20 cellular contexts compared by ENCODE assay signal in the genomic region with DNA sequence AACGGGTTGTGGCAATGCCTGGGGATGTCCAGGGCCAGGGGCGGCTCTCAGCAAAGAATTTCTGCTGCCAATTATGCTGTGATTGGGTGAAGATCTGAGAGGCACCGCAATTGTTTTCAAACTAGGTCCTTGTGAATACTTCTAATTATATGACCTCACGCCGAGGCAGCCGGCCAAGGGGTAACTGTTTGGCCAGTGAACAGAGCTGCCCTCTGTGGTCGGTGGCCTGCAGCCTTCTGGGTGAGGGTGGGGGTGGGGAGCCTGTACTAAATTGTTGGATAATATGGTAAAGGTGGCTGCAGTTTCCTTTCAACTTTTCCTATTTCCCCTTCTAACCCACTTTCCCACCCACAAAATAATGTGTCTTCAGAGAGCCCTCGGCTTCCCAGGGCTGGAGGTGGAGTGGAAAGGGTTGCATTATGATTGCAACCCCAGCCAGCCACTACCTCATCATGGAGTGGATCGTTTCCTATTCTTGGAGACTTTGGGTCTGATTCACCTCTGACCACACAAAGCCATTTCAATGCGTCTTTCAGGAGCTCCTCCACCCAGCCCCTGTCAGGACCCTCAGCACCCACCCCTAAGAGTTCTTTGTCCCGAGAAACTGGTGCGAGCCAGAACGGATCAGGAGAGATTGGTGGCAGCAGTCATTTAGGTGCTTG.
A peak's percentile ranks its signal among the peaks of the same experiment; 100 is the strongest.
DNase-seq lines count a peak whose midpoint lies in the region; ATAC-seq and TF ChIP-seq lines count a peak whose summit lies in the region.
"Had no signal": no experiment of that assay in that cellular context is flagged by ENCODE, and none has a peak within 500 bp of the region (broad histone marks: within the 10 kb centered on the region; RNA-seq: fewer than 3 reads in every experiment).

No MANE protein-coding gene starts in this region.

- no peaks in the 10 kb centered on the region for H3K36me3 Mint-ChIP-seq in stimulated activated naive B cell treated with anti-CD40 and anti-IgM and Interleukin-4, amounts not matched to agents 10 μg/mL and 1 μg/mL and 100 μg/mL, for 72 hours

- no peak overlapping the region for H3K27ac Mint-ChIP-seq in stimulated activated naive B cell treated with anti-CD40 and anti-IgM and Interleukin-4, amounts not matched to agents 10 μg/mL and 1 μg/mL and 100 μg/mL, for 72 hours
- H3K27ac Mint-ChIP-seq: activated CD4-positive, alpha-beta T cell treated with anti-CD3 and anti-CD28 coated beads for 36 hours; GM23338; stimulated activated naive CD8-positive, alpha-beta T cell treated with anti-CD3 and anti-CD28 coated beads, Interleukin-15, Interleukin-2, amounts not matched to agents 100 ng/mL and 50 ng/mL, for 24 hours had no signal

- peaks cover 23 to 37% of the 10 kb centered on the region in 2 donors for H3K4me1 Mint-ChIP-seq in stimulated activated naive B cell treated with anti-CD40 and anti-IgM and Interleukin-4, amounts not matched to agents 10 μg/mL and 1 μg/mL and 100 μg/mL, for 72 hours

- peaks cover 0 to 1% of the 10 kb centered on the region in 2 donors for H3K9me3 Mint-ChIP-seq in stimulated activated naive B cell treated with anti-CD40 and anti-IgM and Interleukin-4, amounts not matched to agents 10 μg/mL and 1 μg/mL and 100 μg/mL, for 72 hours
- H3K9me3 Mint-ChIP-seq: GM23338; stimulated activated naive CD8-positive, alpha-beta T cell treated with anti-CD3 and anti-CD28 coated beads, Interleukin-15, Interleukin-2, amounts not matched to agents 100 ng/mL and 50 ng/mL, for 24 hours had no signal

- DNase-seq in C1 segment of cervical spinal cord (lab: John Stamatoyannopoulos, UW) (peak in 11 of 14 donors; percentile 27 to 88 (median 75)), caudate nucleus (lab: John Stamatoyannopoulos, UW) (peak in 57 of 61 donors; percentile 34 to 96 (median 81)), hippocampal formation (lab: John Stamatoyannopoulos, UW) (peak; percentile 82 to 89), pons (ENCODE audit: low spot score) (peak; percentile 92), RWPE1 (ENCODE audit: low spot score) (no peak)
- no peak for DNase-seq in stimulated activated naive B cell treated with anti-CD40 and anti-IgM and Interleukin-4, amounts not matched to agents 10 μg/mL and 1 μg/mL and 100 μg/mL, for 72 hours
- DNase-seq: activated CD4-positive, alpha-beta T cell treated with anti-CD3 and anti-CD28 coated beads for 36 hours; activated T-cell treated with anti-CD3 and anti-CD28 coated beads for 4 hours; Calu3; dermis blood vessel endothelial cell; islet precursor cell; KG1; naive B cell; NCI-H1694; Peyer's patch; T-helper 1 cell had no signal

- no peak for TF ChIP-seq CTCF in RWPE1 (conservative IDR thresholded peaks at IDR 0.05; ENCODE audit: low read depth)

- POLR2A ChIA-PET in RWPE1 (lab: Yijun Ruan, JAX; ENCODE audit: low non-redundant PET) = no interaction called here

- CTCF ChIA-PET in RWPE1 (lab: Yijun Ruan, JAX) = no interaction called here

- H3K4me3 Mint-ChIP-seq in stimulated activated naive B cell treated with anti-CD40 and anti-IgM and Interleukin-4, amounts not matched to agents 10 μg/mL and 1 μg/mL and 100 μg/mL, for 72 hours = no peak overlapping the region
- H3K4me3 Mint-ChIP-seq: activated CD4-positive, alpha-beta T cell treated with anti-CD3 and anti-CD28 coated beads for 36 hours; GM23338; stimulated activated naive CD8-positive, alpha-beta T cell treated with anti-CD3 and anti-CD28 coated beads, Interleukin-15, Interleukin-2, amounts not matched to agents 100 ng/mL and 50 ng/mL, for 24 hours had no signal

- ATAC-seq in SK-N-SH treated with all-trans-retinoic acid at 6 μM for 48 hours (no peak), GM19452 (IDR thresholded peaks at IDR 0.05; ENCODE audit: unreplicated experiment) (no peak)
- no peak for ATAC-seq in stimulated activated naive B cell treated with anti-CD40 and anti-IgM and Interleukin-4, amounts not matched to agents 10 μg/mL and 1 μg/mL and 100 μg/mL, for 72 hours (replicated peaks)
- ATAC-seq: activated CD4-positive, alpha-beta T cell treated with anti-CD3 and anti-CD28 coated beads for 36 hours had no signal

- peaks cover 62 to 65% of the 10 kb centered on the region in 2 donors for H3K27me3 Mint-ChIP-seq in stimulated activated naive B cell treated with anti-CD40 and anti-IgM and Interleukin-4, amounts not matched to agents 10 μg/mL and 1 μg/mL and 100 μg/mL, for 72 hours

- H3K27ac ChIP-seq in caudate nucleus (ENCODE audit: low read depth, low read length) (peak overlapping the region; percentile 83), RWPE1 (no peak overlapping the region)
- H3K27ac ChIP-seq: Peyer's patch had no signal

TF ChIP-seq in SK-N-SH treated with all-trans-retinoic acid at 6 μM for 48 hours, 23 proteins besides CTCF, POLR2A, EP300 and RAD21:
- TF ChIP-seq ZNF8 (CRISPR knock-in tag; IDR thresholded peaks at IDR 0.05) = no peak
- no peak for TF ChIP-seq SNAI2 (CRISPR knock-in tag; IDR thresholded peaks at IDR 0.05)
- TF ChIP-seq TOX (CRISPR knock-in tag; IDR thresholded peaks at IDR 0.05; ENCODE audit: borderline replicate concordance) = no peak
- no peak for TF ChIP-seq BACH2 (CRISPR knock-in tag; IDR thresholded peaks at IDR 0.05; ENCODE audit: borderline replicate concordance)
- TF ChIP-seq ZFP3 (CRISPR knock-in tag; IDR thresholded peaks at IDR 0.05) = no peak
- TF ChIP-seq ARNTL (CRISPR knock-in tag; IDR thresholded peaks at IDR 0.05; ENCODE audit: borderline replicate concordance, low read depth) = no peak
- TF ChIP-seq ZNF70 (CRISPR knock-in tag; IDR thresholded peaks at IDR 0.05) = no peak
- TF ChIP-seq, protein P1, sequence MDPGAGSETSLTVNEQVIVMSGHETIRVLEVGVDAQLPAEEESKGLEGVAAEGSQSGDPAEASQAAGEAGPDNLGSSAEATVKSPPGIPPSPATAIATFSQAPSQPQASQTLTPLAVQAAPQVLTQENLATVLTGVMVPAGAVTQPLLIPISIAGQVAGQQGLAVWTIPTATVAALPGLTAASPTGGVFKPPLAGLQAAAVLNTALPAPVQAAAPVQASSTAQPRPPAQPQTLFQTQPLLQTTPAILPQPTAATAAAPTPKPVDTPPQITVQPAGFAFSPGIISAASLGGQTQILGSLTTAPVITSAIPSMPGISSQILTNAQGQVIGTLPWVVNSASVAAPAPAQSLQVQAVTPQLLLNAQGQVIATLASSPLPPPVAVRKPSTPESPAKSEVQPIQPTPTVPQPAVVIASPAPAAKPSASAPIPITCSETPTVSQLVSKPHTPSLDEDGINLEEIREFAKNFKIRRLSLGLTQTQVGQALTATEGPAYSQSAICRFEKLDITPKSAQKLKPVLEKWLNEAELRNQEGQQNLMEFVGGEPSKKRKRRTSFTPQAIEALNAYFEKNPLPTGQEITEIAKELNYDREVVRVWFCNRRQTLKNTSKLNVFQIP (CRISPR knock-in tag; IDR thresholded peaks at IDR 0.05; ENCODE audit: borderline replicate concordance, low read depth) = no peak
TF ChIP-seq in SK-N-SH treated with all-trans-retinoic acid at 6 μM for 48 hours: peak in this region for 0.

Comparison
In these comparisons a context has a peak if more than half of its experiments do, and no peak if none do; other contexts are left out.
1. DNase-seq: peak in C1 segment of cervical spinal cord (11 of 14), caudate nucleus (57 of 61), hippocampal formation (2 of 2) and pons (single experiment); none in stimulated activated naive B cell treated with anti-CD40 and anti-IgM and Interleukin-4, amounts not matched to agents 10 μg/mL and 1 μg/mL and 100 μg/mL, for 72 hours (single experiment) and RWPE1 (single experiment).